In the genomic region with DNA sequence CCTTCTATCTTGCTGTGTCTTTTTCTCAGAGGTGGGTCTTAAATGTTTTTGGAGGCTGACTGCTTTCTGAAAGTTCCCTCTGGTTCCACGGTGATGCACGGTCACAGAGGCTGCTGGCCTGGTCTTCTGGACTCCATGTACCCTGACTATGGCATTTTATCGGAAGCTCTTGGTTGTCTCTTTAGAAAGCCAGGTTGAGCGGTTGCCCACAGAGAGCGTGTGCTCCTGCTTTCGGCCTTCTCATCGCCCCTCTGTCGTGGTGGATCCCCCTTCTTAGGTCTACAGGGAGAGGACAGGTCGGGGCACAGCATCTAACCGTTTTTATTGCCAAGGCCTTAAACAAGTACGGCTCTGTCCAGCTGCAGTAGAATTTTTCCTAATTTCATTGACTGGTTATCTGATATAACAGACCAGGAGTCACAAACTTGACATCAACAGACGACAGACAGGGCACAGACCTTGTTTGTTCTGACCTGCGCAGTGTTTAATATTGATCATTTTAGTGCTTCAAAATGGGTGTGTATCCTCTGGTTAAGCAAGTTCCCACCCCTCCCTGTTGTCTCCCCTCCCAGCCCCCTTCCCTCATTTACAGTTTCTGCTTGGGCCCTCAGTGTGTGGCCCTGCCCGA, we compare ENCODE assay signal across 16 cellular contexts. TPM values are rescaled to one million over a fixed set of nuclear protein-coding genes. Genes with fewer than 3 reads are reported as not detected.
DNase-seq lines count a peak whose midpoint lies in the region; ATAC-seq and TF ChIP-seq lines count a peak whose summit lies in the region.
"Had no signal": no experiment of that assay in that cellular context is flagged by ENCODE, and none has a peak within 500 bp of the region (broad histone marks: within the 10 kb centered on the region; RNA-seq: fewer than 3 reads in every experiment).

No MANE protein-coding gene starts in this region.

- 63% methylated on average over 14 of the region's 14 CpGs for WGBS in liver

- no peak overlapping the region for H3K4me3 ChIP-seq in liver (ENCODE audit: low read depth in 1 of 3, low read length in 3 of 3)
- H3K4me3 ChIP-seq: HAP-1 had no signal

- DNase-seq in activated T-cell treated with anti-CD3 and anti-CD28 coated beads, Interleukin-2, amount 50 U/mL, for 72 hours = no peak
- no peak for DNase-seq in activated T-cell treated with anti-CD3 and anti-CD28 coated beads, Interleukin-2, amount 50 U/mL, for 1 hour
- peak; percentile 5 for DNase-seq in activated CD8-positive, alpha-beta memory T cell treated with anti-CD3 and anti-CD28 coated beads, Interleukin-2, amount 10 ng/mL, durations not matched to agents 7 days and 5 days
- DNase-seq in type B pancreatic cell (ENCODE audit: extremely low spot score, unreplicated experiment) (peak; percentile 43), DMS153 (lab: John Stamatoyannopoulos, UW) (no peak), NCI-H2081 (lab: John Stamatoyannopoulos, UW) (no peak)
- DNase-seq: 8988T, DMS 273 treated with DMSO at 0.1 percent for 48 hours, NCI-H1105, NCI-H524, PC-3, RPMI8226, SHP77 treated with DMSO at 0.1 percent for 48 hours had no signal

- H3K9ac ChIP-seq in liver (ENCODE audit: low read depth in 1 of 2, low read length in 2 of 2) = no peak overlapping the region

- TF ChIP-seq CTCF in liver (IDR thresholded peaks at IDR 0.05; ENCODE audit: low read depth, low read length, missing input control) = no peak
- no peak for TF ChIP-seq CTCF in type B pancreatic cell (conservative IDR thresholded peaks at IDR 0.05)

- peak overlapping the region; percentile 1 for H3K27ac Mint-ChIP-seq in activated T-cell treated with anti-CD3 and anti-CD28 coated beads, Interleukin-2, amount 50 U/mL, for 72 hours
- no peak overlapping the region for H3K27ac Mint-ChIP-seq in activated CD8-positive, alpha-beta memory T cell treated with anti-CD3 and anti-CD28 coated beads, Interleukin-2, amount 10 ng/mL, durations not matched to agents 7 days and 5 days
- no peak overlapping the region for H3K27ac Mint-ChIP-seq in type B pancreatic cell

- H3K27me3 Mint-ChIP-seq in activated T-cell treated with anti-CD3 and anti-CD28 coated beads, Interleukin-2, amount 50 U/mL, for 72 hours (ENCODE audit: low read depth) = no peaks in the 10 kb centered on the region
- no peaks in the 10 kb centered on the region for H3K27me3 Mint-ChIP-seq in activated CD8-positive, alpha-beta memory T cell treated with anti-CD3 and anti-CD28 coated beads, Interleukin-2, amount 10 ng/mL, durations not matched to agents 7 days and 5 days
- no peaks in the 10 kb centered on the region for H3K27me3 Mint-ChIP-seq in type B pancreatic cell

- CTCF ChIA-PET in activated CD8-positive, alpha-beta memory T cell treated with anti-CD3 and anti-CD28 coated beads, Interleukin-2, amount 10 ng/mL, durations not matched to agents 7 days and 5 days (lab: Charles Lee) = interaction anchor here (1.4 to 1.9 kb wide), 2 partner anchors 14 to 15 kb away, joined by 3 to 4 read pairs; no protein-coding TSS in a partner anchor

- peaks cover 0 to 18% (median 4%) of the 10 kb centered on the region in 4 donors for H3K4me1 ChIP-seq in liver (ENCODE audit: control insufficient read depth in 4 of 4, insufficient read depth in 4 of 4, low read length in 3 of 4)
- H3K4me1 ChIP-seq: HAP-1 had no signal

- no peak for TF ChIP-seq RAD21 in liver (IDR thresholded peaks at IDR 0.05)

- H3K9me3 Mint-ChIP-seq in activated T-cell treated with anti-CD3 and anti-CD28 coated beads, Interleukin-2, amount 50 U/mL, for 72 hours = peaks cover 0 to 1% of the 10 kb centered on the region in 2 donors
- no peaks in the 10 kb centered on the region for H3K9me3 Mint-ChIP-seq in activated CD8-positive, alpha-beta memory T cell treated with anti-CD3 and anti-CD28 coated beads, Interleukin-2, amount 10 ng/mL, durations not matched to agents 7 days and 5 days (ENCODE audit: low read depth)
- H3K9me3 Mint-ChIP-seq in type B pancreatic cell = no peaks in the 10 kb centered on the region

- H3K27ac ChIP-seq in liver (ENCODE audit: low read depth in 1 of 2, low read length in 2 of 2) = peak overlapping the region in 1 of 2 donors; percentile 22

- H3K9me3 ChIP-seq in liver (ENCODE audit: control insufficient read depth in 4 of 4, low read length in 3 of 4) = no peaks in the 10 kb centered on the region
- H3K9me3 ChIP-seq: HAP-1 had no signal

- H3K4me3 Mint-ChIP-seq in activated T-cell treated with anti-CD3 and anti-CD28 coated beads, Interleukin-2, amount 50 U/mL, for 72 hours = no peak overlapping the region
- no peak overlapping the region for H3K4me3 Mint-ChIP-seq in activated CD8-positive, alpha-beta memory T cell treated with anti-CD3 and anti-CD28 coated beads, Interleukin-2, amount 10 ng/mL, durations not matched to agents 7 days and 5 days
- no peak overlapping the region for H3K4me3 Mint-ChIP-seq in type B pancreatic cell

- peaks cover 22 to 45% of the 10 kb centered on the region in 2 donors for H3K36me3 Mint-ChIP-seq in activated T-cell treated with anti-CD3 and anti-CD28 coated beads, Interleukin-2, amount 50 U/mL, for 72 hours (ENCODE audit: insufficient read depth in 2 of 2)
- H3K36me3 Mint-ChIP-seq in activated CD8-positive, alpha-beta memory T cell treated with anti-CD3 and anti-CD28 coated beads, Interleukin-2, amount 10 ng/mL, durations not matched to agents 7 days and 5 days = peaks cover 66% of the 10 kb centered on the region
- H3K36me3 Mint-ChIP-seq in type B pancreatic cell = no peaks in the 10 kb centered on the region

- no peaks in the 10 kb centered on the region for H3K36me3 ChIP-seq in liver (ENCODE audit: control insufficient read depth in 4 of 4, insufficient read depth in 3 of 4, low read depth in 1 of 4, low read length in 3 of 4)
- H3K36me3 ChIP-seq: HAP-1 had no signal

- H3K4me1 Mint-ChIP-seq in activated T-cell treated with anti-CD3 and anti-CD28 coated beads, Interleukin-2, amount 50 U/mL, for 72 hours (ENCODE audit: low read depth) = peaks cover 16% of the 10 kb centered on the region
- peaks cover 17% of the 10 kb centered on the region for H3K4me1 Mint-ChIP-seq in activated CD8-positive, alpha-beta memory T cell treated with anti-CD3 and anti-CD28 coated beads, Interleukin-2, amount 10 ng/mL, durations not matched to agents 7 days and 5 days
- H3K4me1 Mint-ChIP-seq in type B pancreatic cell (ENCODE audit: unreplicated experiment) = peaks cover 12% of the 10 kb centered on the region

- no peak for ATAC-seq in activated T-cell treated with anti-CD3 and anti-CD28 coated beads, Interleukin-2, amount 50 U/mL, for 72 hours (replicated peaks in 1 of 2)
- ATAC-seq in activated CD8-positive, alpha-beta memory T cell treated with anti-CD3 and anti-CD28 coated beads, Interleukin-2, amount 10 ng/mL, durations not matched to agents 7 days and 5 days = no peak
- no peak for ATAC-seq in HG02642 (IDR thresholded peaks at IDR 0.05; ENCODE audit: poor library complexity, unreplicated experiment)
- ATAC-seq: PC-3 had no signal

- H3K27me3 ChIP-seq in liver (ENCODE audit: control insufficient read depth in 4 of 4, insufficient read depth in 4 of 4, low read length in 3 of 4) = no peaks in the 10 kb centered on the region

TF ChIP-seq in liver, 16 proteins besides CTCF, POLR2A, EP300 and RAD21:
- TF ChIP-seq FOXA2 (IDR thresholded peaks at IDR 0.05) (peak; percentile 40), HNF4A (conservative IDR thresholded peaks at IDR 0.05) (peak in 1 of 2 donors; percentile 35), TAF1 (conservative IDR thresholded peaks at IDR 0.05) (no peak), RXRA (IDR thresholded peaks at IDR 0.05) (peak in 1 of 2 donors; percentile 59), YY1 (IDR thresholded peaks at IDR 0.05) (peak; percentile 41), REST (IDR thresholded peaks at IDR 0.05) (no peak), FOXA1 (IDR thresholded peaks at IDR 0.05) (no peak), SP1 (IDR thresholded peaks at IDR 0.05) (no peak)

RNA-seq across cellular contexts. Expression of gene SYTL3, which starts 24.6 kb away (rescaled TPM):
- 100 to 1,000 TPM; 267 to 353 TPM for total RNA-seq in activated T-cell treated with anti-CD3 and anti-CD28 coated beads, Interleukin-2, amount 50 U/mL, for 72 hours
- 100 to 1,000 TPM; 106 to 112 TPM for total RNA-seq in activated CD8-positive, alpha-beta memory T cell treated with anti-CD3 and anti-CD28 coated beads, Interleukin-2, amount 10 ng/mL, durations not matched to agents 7 days and 5 days
- total RNA-seq in liver (1 to 10 TPM in 1 of 2 donors, under 1 TPM in 1; 0.28 to 1.7 TPM), type B pancreatic cell (ENCODE audit: low replicate concordance) (2.2 and 2.8 TPM in 2 replicates)
- polyA plus RNA-seq in liver = under 1 TPM; 0.40 to 0.62 TPM

RNA-seq across cellular contexts. Expression of gene DYNLT1, which starts 29.9 kb away (rescaled TPM):
- 100 to 1,000 TPM; 111 to 127 TPM for total RNA-seq in activated T-cell treated with anti-CD3 and anti-CD28 coated beads, Interleukin-2, amount 50 U/mL, for 72 hours
- total RNA-seq in activated CD8-positive, alpha-beta memory T cell treated with anti-CD3 and anti-CD28 coated beads, Interleukin-2, amount 10 ng/mL, durations not matched to agents 7 days and 5 days = 100 to 1,000 TPM; 109 to 120 TPM
- 10 to 100 TPM; 17.7 to 21.9 TPM for total RNA-seq in liver
- polyA plus RNA-seq in liver = 10 to 100 TPM; 54.8 to 86.9 TPM
- 138 and 149 TPM in 2 replicates for total RNA-seq in type B pancreatic cell (ENCODE audit: low replicate concordance)

Comparison
In these comparisons a context has a peak if more than half of its experiments do, and no peak if none do; other contexts are left out.
1. DNase-seq: peak in activated CD8-positive, alpha-beta memory T cell treated with anti-CD3 and anti-CD28 coated beads, Interleukin-2, amount 10 ng/mL, durations not matched to agents 7 days and 5 days (single experiment) and type B pancreatic cell (single experiment); none in activated T-cell treated with anti-CD3 and anti-CD28 coated beads, Interleukin-2, amount 50 U/mL, for 72 hours (0 of 2), activated T-cell treated with anti-CD3 and anti-CD28 coated beads, Interleukin-2, amount 50 U/mL, for 1 hour (single experiment), DMS153 (single experiment) and NCI-H2081 (0 of 2).
2. RNA of gene SYTL3, which starts 24.6 kb away (total RNA-seq): 267 to 353 TPM in activated T-cell treated with anti-CD3 and anti-CD28 coated beads, Interleukin-2, amount 50 U/mL, for 72 hours and 106 to 112 TPM in activated CD8-positive, alpha-beta memory T cell treated with anti-CD3 and anti-CD28 coated beads, Interleukin-2, amount 10 ng/mL, durations not matched to agents 7 days and 5 days; 2.2 to 2.8 TPM in type B pancreatic cell and 0.28 to 1.7 TPM in liver; every median in the first group is over 10 times any median in the second.